Comparison of ENCODE assay signal across 24 cellular contexts in the genomic region with DNA sequence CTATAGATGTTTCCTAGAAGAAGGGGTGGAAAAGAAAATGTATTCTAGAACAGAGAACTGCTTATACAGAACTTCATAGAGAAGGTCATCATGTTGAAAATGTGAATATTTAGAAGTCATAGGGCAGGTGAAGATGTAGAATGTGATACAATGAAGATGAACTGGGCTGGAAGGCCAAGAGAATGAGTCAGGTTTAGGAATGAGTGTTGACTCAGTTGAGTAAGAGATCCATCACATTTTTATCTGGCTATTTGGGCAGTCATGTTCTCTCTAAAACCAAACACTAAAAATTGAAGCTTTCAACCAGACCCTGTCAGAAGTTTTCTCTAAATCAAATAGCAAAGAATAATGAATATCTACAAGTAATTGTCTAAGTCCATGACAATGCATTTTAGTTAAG.
"Had no signal": no experiment of that assay in that cellular context is flagged by ENCODE, and none has a peak within 500 bp of the region (broad histone marks: within the 10 kb centered on the region; RNA-seq: fewer than 3 reads in every experiment).

No MANE protein-coding gene starts in this region.

- H3K4me1 ChIP-seq: colonic mucosa, parathyroid adenoma, right lobe of liver, tibial artery had no signal

- DNase-seq: activated B cell treated with CpG ODN at 0.5 μM for 24 hours; activated CD4-positive, alpha-beta memory T cell treated with anti-CD3 and anti-CD28 coated beads for 36 hours; activated CD4-positive, alpha-beta T cell treated with anti-CD3 and anti-CD28 coated beads for 48 hours; activated effector memory CD4-positive, alpha-beta T cell treated with anti-CD3 and anti-CD28 coated beads, Interleukin-2, amount 50 U/mL, for 16 hours; activated naive CD4-positive, alpha-beta T cell treated with anti-CD3 and anti-CD28 coated beads, Interleukin-2, amount 50 U/mL, for 16 hours; activated T-cell treated with anti-CD3 and anti-CD28 coated beads, Interleukin-2, amount 50 U/mL, for 72 hours; aorta; brain microvascular endothelial cell; colonic mucosa; endodermal cell; kidney; naive B cell; nucleus accumbens; right lobe of liver; small intestine; stimulated activated CD4-positive, alpha-beta T cell treated with anti-CD3 and anti-CD28 coated beads, Interleukin-2, amount 100 ng/mL, for 24 hours; stimulated activated naive CD8-positive, alpha-beta T cell treated with anti-CD3 and anti-CD28 coated beads, Interleukin-15, amount 100 ng/mL, for 72 hours; T1000; tibial artery had no signal

- H3K4me3 ChIP-seq: colonic mucosa, lung, right lobe of liver, tibial artery had no signal

- ATAC-seq: activated T-cell treated with anti-CD3 and anti-CD28 coated beads, Interleukin-2, amount 50 U/mL, for 72 hours; right lobe of liver; stimulated activated effector memory CD8-positive, alpha-beta T cell treated with anti-CD3 and anti-CD28 coated beads, Interleukin-12 subunit alpha, Interleukin-12 subunit beta, amount 100 ng/mL, for 72 hours; stimulated activated naive CD8-positive, alpha-beta T cell treated with anti-CD3 and anti-CD28 coated beads, Interleukin-15, amount 100 ng/mL, for 72 hours had no signal

- H3K9me3 Mint-ChIP-seq: activated B cell treated with CpG ODN at 0.5 μM for 24 hours had no signal

- H3K36me3 ChIP-seq: brain microvascular endothelial cell, colonic mucosa, right lobe of liver, tibial artery had no signal

- H3K27me3 Mint-ChIP-seq: activated B cell treated with CpG ODN at 0.5 μM for 24 hours; activated CD4-positive, alpha-beta memory T cell treated with anti-CD3 and anti-CD28 coated beads for 36 hours; central memory CD8-positive, alpha-beta T cell; naive B cell; stimulated activated naive CD8-positive, alpha-beta T cell treated with anti-CD3 and anti-CD28 coated beads, Interleukin-15, amount 100 ng/mL, for 72 hours had no signal

- H3K27ac ChIP-seq: brain microvascular endothelial cell, colonic mucosa, parathyroid adenoma, right lobe of liver, tibial artery had no signal

- H3K27me3 ChIP-seq: brain microvascular endothelial cell, colonic mucosa, right lobe of liver, tibial artery had no signal

- H3K9me3 ChIP-seq: colonic mucosa, right lobe of liver, tibial artery had no signal

- H3K4me3 Mint-ChIP-seq: activated B cell treated with CpG ODN at 0.5 μM for 24 hours; activated CD4-positive, alpha-beta memory T cell treated with anti-CD3 and anti-CD28 coated beads for 36 hours; activated T-cell treated with anti-CD3 and anti-CD28 coated beads, Interleukin-2, amount 50 U/mL, for 72 hours; central memory CD8-positive, alpha-beta T cell; endodermal cell; naive B cell; stimulated activated effector memory CD8-positive, alpha-beta T cell treated with anti-CD3 and anti-CD28 coated beads, Interleukin-12 subunit alpha, Interleukin-12 subunit beta, amount 100 ng/mL, for 72 hours; stimulated activated naive CD8-positive, alpha-beta T cell treated with anti-CD3 and anti-CD28 coated beads, Interleukin-15, amount 100 ng/mL, for 72 hours; T-helper 1 cell treated with Interleukin-12 subunit alpha and Interleukin-12 subunit beta and Interleukin-4 antibody, amounts not matched to agents 30 μg/mL and 1 μg/mL, for 36 hours had no signal

- H3K4me1 Mint-ChIP-seq: activated B cell treated with CpG ODN at 0.5 μM for 24 hours; central memory CD8-positive, alpha-beta T cell; endodermal cell; naive B cell; stimulated activated effector memory CD8-positive, alpha-beta T cell treated with anti-CD3 and anti-CD28 coated beads, Interleukin-12 subunit alpha, Interleukin-12 subunit beta, amount 100 ng/mL, for 72 hours; stimulated activated naive CD8-positive, alpha-beta T cell treated with anti-CD3 and anti-CD28 coated beads, Interleukin-15, amount 100 ng/mL, for 72 hours had no signal

- H3K27ac Mint-ChIP-seq: activated B cell treated with CpG ODN at 0.5 μM for 24 hours; activated CD4-positive, alpha-beta memory T cell treated with anti-CD3 and anti-CD28 coated beads for 36 hours; activated T-cell treated with anti-CD3 and anti-CD28 coated beads, Interleukin-2, amount 50 U/mL, for 72 hours; endodermal cell; stimulated activated effector memory CD8-positive, alpha-beta T cell treated with anti-CD3 and anti-CD28 coated beads, Interleukin-12 subunit alpha, Interleukin-12 subunit beta, amount 100 ng/mL, for 72 hours; stimulated activated naive CD8-positive, alpha-beta T cell treated with anti-CD3 and anti-CD28 coated beads, Interleukin-15, amount 100 ng/mL, for 72 hours; T-helper 1 cell treated with Interleukin-12 subunit alpha and Interleukin-12 subunit beta and Interleukin-4 antibody, amounts not matched to agents 30 μg/mL and 1 μg/mL, for 36 hours had no signal

- H3K36me3 Mint-ChIP-seq: activated CD4-positive, alpha-beta memory T cell treated with anti-CD3 and anti-CD28 coated beads for 36 hours; naive B cell; stimulated activated effector memory CD8-positive, alpha-beta T cell treated with anti-CD3 and anti-CD28 coated beads, Interleukin-12 subunit alpha, Interleukin-12 subunit beta, amount 100 ng/mL, for 72 hours had no signal
